Comparison of ENCODE assay signal across 8 cellular contexts in the genomic region with DNA sequence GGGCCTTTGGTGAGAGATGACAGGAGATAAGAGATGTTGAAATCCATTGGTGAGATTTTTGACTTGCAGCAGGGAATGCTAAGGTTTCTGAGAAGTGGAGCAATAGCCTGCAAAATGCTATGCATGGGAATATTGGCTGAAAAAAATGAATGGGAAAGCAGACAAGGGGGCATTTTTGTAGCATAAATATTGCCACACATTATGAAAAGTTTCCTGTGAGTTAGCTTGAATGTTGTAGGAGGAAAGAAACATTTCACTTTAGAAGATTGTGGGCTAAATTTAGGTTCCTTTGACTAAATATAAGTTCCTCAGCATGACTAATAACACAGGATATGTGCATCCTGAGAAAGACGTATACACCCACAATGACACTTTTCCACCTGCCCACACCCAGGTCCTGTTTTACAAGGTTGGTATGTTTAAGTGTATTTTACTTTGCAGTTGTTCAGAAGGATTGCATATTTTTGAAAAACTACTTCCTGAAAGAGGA. TPM values are rescaled to one million over a fixed set of nuclear protein-coding genes. Genes with fewer than 3 reads are reported as not detected.
DNase-seq lines count a peak whose midpoint lies in the region; ATAC-seq and TF ChIP-seq lines count a peak whose summit lies in the region.

No MANE protein-coding gene starts in this region.

- H3K4me1 ChIP-seq in Caco-2 = no peaks in the 10 kb centered on the region

- no peaks in the 10 kb centered on the region for H3K9me3 ChIP-seq in Caco-2

- H3K4me3 ChIP-seq in Caco-2 (ENCODE audit: low read depth, low read length) = no peak overlapping the region

- ATAC-seq in HG03064 (IDR thresholded peaks at IDR 0.05; ENCODE audit: low read depth, unreplicated experiment) = peak; percentile 67
- peak; percentile 62 for ATAC-seq in stimulated activated memory B cell treated with anti-CD40 and anti-IgM and Interleukin-4, amounts not matched to agents 10 μg/mL and 1 μg/mL and 100 μg/mL, for 72 hours

- intact Hi-C loops in activated naive CD4-positive, alpha-beta T cell treated with anti-CD3 and anti-CD28 coated beads for 36 hours (cut with micrococcal nuclease) = loop anchor here (1.0 to 2.0 kb wide), 5 partner anchors 70 to 1602 kb away; a partner anchor contains a TSS
- intact Hi-C loops in Caco-2 (cut with micrococcal nuclease; ENCODE audit: unreplicated experiment) = no loop called here

- H3K36me3 ChIP-seq in Caco-2 (ENCODE audit: control insufficient read depth, insufficient read depth, low read length) = no peaks in the 10 kb centered on the region

- H3K36me3 Mint-ChIP-seq in activated T-cell treated with anti-CD3 and anti-CD28 coated beads, Interleukin-2, amount 50 U/mL, for 24 hours (ENCODE audit: low read depth) = peaks cover 1% of the 10 kb centered on the region
- H3K36me3 Mint-ChIP-seq in activated naive CD4-positive, alpha-beta T cell treated with anti-CD3 and anti-CD28 coated beads for 36 hours (ENCODE audit: low read depth) = peaks cover 3% of the 10 kb centered on the region
- peaks cover 15% of the 10 kb centered on the region for H3K36me3 Mint-ChIP-seq in stimulated activated memory B cell treated with anti-CD40 and anti-IgM and Interleukin-4, amounts not matched to agents 10 μg/mL and 1 μg/mL and 100 μg/mL, for 72 hours
- no peaks in the 10 kb centered on the region for H3K36me3 Mint-ChIP-seq in Caco-2 (ENCODE audit: insufficient read depth, unreplicated experiment)

- H3K9me3 Mint-ChIP-seq in activated T-cell treated with anti-CD3 and anti-CD28 coated beads, Interleukin-2, amount 50 U/mL, for 24 hours = no peaks in the 10 kb centered on the region
- H3K9me3 Mint-ChIP-seq in activated naive CD4-positive, alpha-beta T cell treated with anti-CD3 and anti-CD28 coated beads for 36 hours = no peaks in the 10 kb centered on the region
- no peaks in the 10 kb centered on the region for H3K9me3 Mint-ChIP-seq in stimulated activated memory B cell treated with anti-CD40 and anti-IgM and Interleukin-4, amounts not matched to agents 10 μg/mL and 1 μg/mL and 100 μg/mL, for 72 hours
- no peaks in the 10 kb centered on the region for H3K9me3 Mint-ChIP-seq in Caco-2 (ENCODE audit: unreplicated experiment)

- no peaks in the 10 kb centered on the region for H3K27me3 ChIP-seq in Caco-2 (replicated peaks; ENCODE audit: control insufficient read depth, insufficient read depth, low read length)

- CTCF ChIA-PET in activated naive CD4-positive, alpha-beta T cell treated with anti-CD3 and anti-CD28 coated beads for 36 hours (lab: Charles Lee) = interaction anchor here (0.9 to 1.1 kb wide), 2 partner anchors 75 to 76 kb away, joined by 3 read pairs; no protein-coding TSS in a partner anchor
- CTCF ChIA-PET in Caco-2 (lab: Charles Lee) = interaction anchor here (0.5 kb wide), 1 partner anchor 76 kb away, joined by 5 read pairs; no protein-coding TSS in a partner anchor

- peaks cover 67% of the 10 kb centered on the region for H3K4me1 Mint-ChIP-seq in activated T-cell treated with anti-CD3 and anti-CD28 coated beads, Interleukin-2, amount 50 U/mL, for 24 hours (ENCODE audit: low read depth)
- H3K4me1 Mint-ChIP-seq in activated naive CD4-positive, alpha-beta T cell treated with anti-CD3 and anti-CD28 coated beads for 36 hours (ENCODE audit: low read depth) = peaks cover 62% of the 10 kb centered on the region
- peaks cover 52% of the 10 kb centered on the region for H3K4me1 Mint-ChIP-seq in stimulated activated memory B cell treated with anti-CD40 and anti-IgM and Interleukin-4, amounts not matched to agents 10 μg/mL and 1 μg/mL and 100 μg/mL, for 72 hours
- H3K4me1 Mint-ChIP-seq in Caco-2 (ENCODE audit: low read depth, unreplicated experiment) = peaks cover 8% of the 10 kb centered on the region

- DNase-seq in activated T-cell treated with anti-CD3 and anti-CD28 coated beads, Interleukin-2, amount 50 U/mL, for 24 hours = no peak
- DNase-seq in activated T-cell treated with anti-CD3 and anti-CD28 coated beads, Interleukin-2, amount 50 U/mL, for 48 hours = no peak
- peak; percentile 59 for DNase-seq in activated naive CD4-positive, alpha-beta T cell treated with anti-CD3 and anti-CD28 coated beads for 36 hours
- DNase-seq in GF-D8 (lab: John Stamatoyannopoulos, UW) = no peak
- DNase-seq in HT-29 (ENCODE audit: low spot score) = no peak
- no peak for DNase-seq in Caco-2

- TF ChIP-seq CTCF in Caco-2 (IDR thresholded peaks at IDR 0.05; ENCODE audit: insufficient read depth in 1 of 2, low read depth in 1 of 2, low read length in 1 of 2, severe bottlenecking in 1 of 2, unreplicated experiment in 1 of 2) = no peak

- H3K4me3 Mint-ChIP-seq in activated T-cell treated with anti-CD3 and anti-CD28 coated beads, Interleukin-2, amount 50 U/mL, for 24 hours = peak overlapping the region; percentile 2
- no peak overlapping the region for H3K4me3 Mint-ChIP-seq in activated naive CD4-positive, alpha-beta T cell treated with anti-CD3 and anti-CD28 coated beads for 36 hours
- peak overlapping the region; percentile 38 for H3K4me3 Mint-ChIP-seq in stimulated activated memory B cell treated with anti-CD40 and anti-IgM and Interleukin-4, amounts not matched to agents 10 μg/mL and 1 μg/mL and 100 μg/mL, for 72 hours
- no peak overlapping the region for H3K4me3 Mint-ChIP-seq in Caco-2 (ENCODE audit: unreplicated experiment)

- peaks cover 22% of the 10 kb centered on the region for H3K27me3 Mint-ChIP-seq in activated T-cell treated with anti-CD3 and anti-CD28 coated beads, Interleukin-2, amount 50 U/mL, for 24 hours
- no peaks in the 10 kb centered on the region for H3K27me3 Mint-ChIP-seq in activated naive CD4-positive, alpha-beta T cell treated with anti-CD3 and anti-CD28 coated beads for 36 hours (ENCODE audit: low read depth)
- H3K27me3 Mint-ChIP-seq in stimulated activated memory B cell treated with anti-CD40 and anti-IgM and Interleukin-4, amounts not matched to agents 10 μg/mL and 1 μg/mL and 100 μg/mL, for 72 hours = no peaks in the 10 kb centered on the region
- no peaks in the 10 kb centered on the region for H3K27me3 Mint-ChIP-seq in Caco-2 (ENCODE audit: insufficient read depth, unreplicated experiment)

- H3K27ac Mint-ChIP-seq in activated T-cell treated with anti-CD3 and anti-CD28 coated beads, Interleukin-2, amount 50 U/mL, for 24 hours = peak overlapping the region; percentile 90
- peak overlapping the region; percentile 86 for H3K27ac Mint-ChIP-seq in activated naive CD4-positive, alpha-beta T cell treated with anti-CD3 and anti-CD28 coated beads for 36 hours
- peak overlapping the region; percentile 88 for H3K27ac Mint-ChIP-seq in stimulated activated memory B cell treated with anti-CD40 and anti-IgM and Interleukin-4, amounts not matched to agents 10 μg/mL and 1 μg/mL and 100 μg/mL, for 72 hours
- no peak overlapping the region for H3K27ac Mint-ChIP-seq in Caco-2 (ENCODE audit: unreplicated experiment)

- no TSS peak for BruUV-seq in Caco-2 (replicated peaks; lab: Mats Ljungman, UMichigan)

- POLR2A ChIA-PET in Caco-2 (lab: Charles Lee) = no interaction called here

RNA-seq across cellular contexts. Expression of a gene that starts 28.4 kb away (rescaled TPM):
- under 1 TPM; 0.31 to 0.64 TPM for total RNA-seq in activated naive CD4-positive, alpha-beta T cell treated with anti-CD3 and anti-CD28 coated beads for 36 hours
- 0.10 and 0.18 TPM in 2 replicates for total RNA-seq in HT-29 (2014; rRNA removed; shearing (Covaris generic))
- total RNA-seq in Caco-2 (2022) = 0.67 and 0.75 TPM in 2 replicates

Comparison
In these comparisons a context has a peak if more than half of its experiments do, and no peak if none do; other contexts are left out.
1. H3K4me3 Mint-ChIP-seq: peak in activated T-cell treated with anti-CD3 and anti-CD28 coated beads, Interleukin-2, amount 50 U/mL, for 24 hours (single experiment) and stimulated activated memory B cell treated with anti-CD40 and anti-IgM and Interleukin-4, amounts not matched to agents 10 μg/mL and 1 μg/mL and 100 μg/mL, for 72 hours (single experiment); none in activated naive CD4-positive, alpha-beta T cell treated with anti-CD3 and anti-CD28 coated beads for 36 hours (single experiment) and Caco-2 (single experiment).